20 cellular contexts compared by ENCODE assay signal in genomic region chr2:236107536-236107935, GRCh38.
DNase-seq lines count a peak whose midpoint lies in the region; ATAC-seq lines count a peak whose summit lies in the region.
"Had no signal": no experiment of that assay in that cellular context is flagged by ENCODE, and none has a peak within 500 bp of the region (broad histone marks: within the 10 kb centered on the region; RNA-seq: fewer than 3 reads in every experiment).

No MANE protein-coding gene starts in this region.

- 89 to 100% methylated on average over 2 to 7 of the region's 11 CpGs for WGBS in mesodermal cell (ENCODE audit: insufficient coverage in 2 of 2), 2 experiments

- H3K4me1 ChIP-seq in mesodermal cell (ENCODE audit: control insufficient read depth, insufficient read depth, low read length, poor library complexity, severe bottlenecking), result peaks cover 16% of the 10 kb centered on the region

- peaks cover 3 to 7% of the 10 kb centered on the region in 2 donors for H3K4me1 Mint-ChIP-seq in effector memory CD8-positive, alpha-beta T cell (ENCODE audit: low read depth in 2 of 2)
- no peaks in the 10 kb centered on the region for H3K4me1 Mint-ChIP-seq in T-helper 17 cell

- ATAC-seq in effector memory CD8-positive, alpha-beta T cell (replicated peaks), result no peak
- no peak for ATAC-seq in T-helper 17 cell
- ATAC-seq: CD8-positive, alpha-beta T cell; GM12878; Right ventricle myocardium inferior had no signal

- H3K4me3 ChIP-seq in mesodermal cell (ENCODE audit: extremely low read depth, insufficient read depth, low read length, poor library complexity, severe bottlenecking), result no peak overlapping the region
- H3K4me3 ChIP-seq: GM12878 had no signal

- no peaks in the 10 kb centered on the region for H3K9me3 Mint-ChIP-seq in effector memory CD8-positive, alpha-beta T cell
- H3K9me3 Mint-ChIP-seq: CD8-positive, alpha-beta T cell had no signal

- H3K27ac ChIP-seq in mesodermal cell (ENCODE audit: low read depth, low read length, severe bottlenecking), result peak overlapping the region; percentile 13
- H3K27ac ChIP-seq: 22Rv1 had no signal

- peaks cover 0 to 6% of the 10 kb centered on the region in 2 donors for H3K27me3 Mint-ChIP-seq in effector memory CD8-positive, alpha-beta T cell
- peaks cover 11% of the 10 kb centered on the region for H3K27me3 Mint-ChIP-seq in T-helper 17 cell

- no peak overlapping the region for H3K4me3 Mint-ChIP-seq in effector memory CD8-positive, alpha-beta T cell
- no peak overlapping the region for H3K4me3 Mint-ChIP-seq in T-helper 17 cell
- H3K4me3 Mint-ChIP-seq: CD8-positive, alpha-beta T cell had no signal

- no peaks in the 10 kb centered on the region for H3K36me3 ChIP-seq in mesodermal cell (ENCODE audit: control insufficient read depth, insufficient read depth, low read length)

- intact Hi-C loops in posterior vena cava (cut with DNase I), result no loop called here

- peaks cover 8% of the 10 kb centered on the region for H3K36me3 Mint-ChIP-seq in effector memory CD8-positive, alpha-beta T cell (ENCODE audit: insufficient read depth)
- H3K36me3 Mint-ChIP-seq in T-helper 17 cell (ENCODE audit: low read depth), result no peaks in the 10 kb centered on the region
- H3K36me3 Mint-ChIP-seq: CD8-positive, alpha-beta T cell had no signal

- peak; percentile 54 for DNase-seq in activated effector memory CD4-positive, alpha-beta T cell treated with anti-CD3 and anti-CD28 coated beads, Interleukin-2, amount 50 U/mL, for 16 hours
- no peak for DNase-seq in activated effector memory CD4-positive, alpha-beta T cell treated with Interleukin-2 at 50 U/mL for 16 hours
- DNase-seq in posterior vena cava (ENCODE audit: low spot score), result peak; percentile 58
- no peak for DNase-seq in HuH-7.5 (ENCODE audit: low spot score)
- DNase-seq in effector memory CD8-positive, alpha-beta T cell, result no peak
- no peak for DNase-seq in T-helper 17 cell
- DNase-seq in NOMO-1 treated with DMSO at 0.1 percent for 48 hours (lab: John Stamatoyannopoulos, UW; ENCODE audit: unreplicated experiment), result no peak
- DNase-seq: C1 segment of cervical spinal cord; CD8-positive, alpha-beta T cell; DND-41; HCEC 1CT; Karpas-422; NCI-H1417; NCI-H187; NCI-H446 treated with DMSO at 0.1 percent for 48 hours; NCI-H526 treated with DMSO at 0.1 percent for 48 hours had no signal

- no peak overlapping the region for H3K27ac Mint-ChIP-seq in effector memory CD8-positive, alpha-beta T cell
- H3K27ac Mint-ChIP-seq in T-helper 17 cell, result no peak overlapping the region
- H3K27ac Mint-ChIP-seq: CD8-positive, alpha-beta T cell had no signal

- H3K9me3 ChIP-seq in mesodermal cell (ENCODE audit: control insufficient read depth, low read length), result no peaks in the 10 kb centered on the region
- no peaks in the 10 kb centered on the region for H3K9me3 ChIP-seq in T-helper 17 cell (ENCODE audit: control insufficient read depth, low read length, poor library complexity, severe bottlenecking)

Comparison
In these comparisons a context has a peak if more than half of its experiments do, and no peak if none do; other contexts are left out.
1. DNase-seq: peak in activated effector memory CD4-positive, alpha-beta T cell treated with anti-CD3 and anti-CD28 coated beads, Interleukin-2, amount 50 U/mL, for 16 hours (single experiment) and posterior vena cava (single experiment); none in activated effector memory CD4-positive, alpha-beta T cell treated with Interleukin-2 at 50 U/mL for 16 hours (single experiment), HuH-7.5 (single experiment), effector memory CD8-positive, alpha-beta T cell (0 of 3), T-helper 17 cell (0 of 3) and NOMO-1 treated with DMSO at 0.1 percent for 48 hours (single experiment).